18 cellular contexts compared by ENCODE assay signal in genomic region chr5:153629496-153629895, GRCh38.
DNase-seq lines count a peak whose midpoint lies in the region; ATAC-seq and TF ChIP-seq lines count a peak whose summit lies in the region.
"Had no signal": no experiment of that assay in that cellular context is flagged by ENCODE, and none has a peak within 500 bp of the region (broad histone marks: within the 10 kb centered on the region; RNA-seq: fewer than 3 reads in every experiment).

No MANE protein-coding gene starts in this region.

- CTCF ChIA-PET in WTC11 (lab: Charles Lee): interaction anchor here (0.9 to 1.0 kb wide), 2 partner anchors 132 to 335 kb away, joined by 3 read pairs; no protein-coding TSS in a partner anchor

- DNase-seq in LHCN-M2 (ENCODE audit: low read depth) (peak; percentile 49), WTC11 (ENCODE audit: low spot score) (no peak), fibroblast of mammary gland (ENCODE audit: low read depth) (peak; percentile 16), smooth muscle cell (lab: John Stamatoyannopoulos, UW; ENCODE audit: unreplicated experiment) (no peak), HuH-7 (ENCODE audit: low spot score) (no peak), NCI-H345 treated with DMSO at 0.1 percent for 48 hours (lab: John Stamatoyannopoulos, UW; ENCODE audit: unreplicated experiment) (no peak)
- DNase-seq: activated CD4-positive, alpha-beta memory T cell treated with anti-CD3 and anti-CD28 coated beads for 36 hours; activated naive CD4-positive, alpha-beta T cell treated with anti-CD3 and anti-CD28 coated beads for 36 hours; CD8-positive, alpha-beta T cell; Kasumi-1; NCI-H1105 treated with DMSO at 0.1 percent for 48 hours; NCI-H526 treated with DMSO at 0.1 percent for 48 hours; SIG-M5; T-helper 2 cell had no signal

- TF ChIP-seq CTCF in WTC11 (IDR thresholded peaks at IDR 0.05): no peak
- no peak for TF ChIP-seq CTCF in fibroblast of mammary gland (conservative IDR thresholded peaks at IDR 0.05; ENCODE audit: control insufficient read depth, insufficient read depth, low read depth, low read length)
- no peak for TF ChIP-seq CTCF in smooth muscle cell (IDR thresholded peaks at IDR 0.05; ENCODE audit: borderline replicate concordance, insufficient read depth, poor library complexity, severe bottlenecking)

- H3K4me3 Mint-ChIP-seq in WTC11: no peak overlapping the region
- H3K4me3 Mint-ChIP-seq: activated CD4-positive, alpha-beta memory T cell treated with anti-CD3 and anti-CD28 coated beads for 36 hours; activated naive CD4-positive, alpha-beta T cell treated with anti-CD3 and anti-CD28 coated beads for 36 hours; CD8-positive, alpha-beta T cell; HFFc6 had no signal

- no peaks in the 10 kb centered on the region for H3K27me3 Mint-ChIP-seq in WTC11 (ENCODE audit: low read depth)
- H3K27me3 Mint-ChIP-seq: activated CD4-positive, alpha-beta memory T cell treated with anti-CD3 and anti-CD28 coated beads for 36 hours had no signal

- H3K4me1 ChIP-seq in smooth muscle cell (ENCODE audit: low read depth): peaks cover 9% of the 10 kb centered on the region
- H3K4me1 ChIP-seq: colonic mucosa had no signal

- H3K9me3 Mint-ChIP-seq in WTC11: no peaks in the 10 kb centered on the region
- H3K9me3 Mint-ChIP-seq: activated CD4-positive, alpha-beta memory T cell treated with anti-CD3 and anti-CD28 coated beads for 36 hours; activated naive CD4-positive, alpha-beta T cell treated with anti-CD3 and anti-CD28 coated beads for 36 hours; CD8-positive, alpha-beta T cell; HFFc6 had no signal

- no peaks in the 10 kb centered on the region for H3K79me2 ChIP-seq in smooth muscle cell (ENCODE audit: low read depth)

- H3K27ac ChIP-seq in smooth muscle cell (ENCODE audit: low read depth): peak overlapping the region; percentile 9
- H3K27ac ChIP-seq: colonic mucosa had no signal

- H3K27me3 ChIP-seq in smooth muscle cell (ENCODE audit: low read depth): no peaks in the 10 kb centered on the region
- H3K27me3 ChIP-seq: colonic mucosa had no signal

- peaks cover 6% of the 10 kb centered on the region for H3F3A ChIP-seq in smooth muscle cell (ENCODE audit: low read depth)

- H3K36me3 Mint-ChIP-seq in WTC11: no peaks in the 10 kb centered on the region
- H3K36me3 Mint-ChIP-seq: activated CD4-positive, alpha-beta memory T cell treated with anti-CD3 and anti-CD28 coated beads for 36 hours; CD8-positive, alpha-beta T cell had no signal

- no peaks in the 10 kb centered on the region for H3K9me3 ChIP-seq in smooth muscle cell (replicated peaks; ENCODE audit: low read depth)
- H3K9me3 ChIP-seq: colonic mucosa had no signal

- H3K27ac Mint-ChIP-seq in WTC11: no peak overlapping the region
- H3K27ac Mint-ChIP-seq: activated CD4-positive, alpha-beta memory T cell treated with anti-CD3 and anti-CD28 coated beads for 36 hours; activated naive CD4-positive, alpha-beta T cell treated with anti-CD3 and anti-CD28 coated beads for 36 hours; CD8-positive, alpha-beta T cell; HFFc6 had no signal

- ATAC-seq in WTC11: peak; percentile 6
- ATAC-seq in HG02870 (IDR thresholded peaks at IDR 0.05; ENCODE audit: unreplicated experiment): no peak
- ATAC-seq: CD8-positive, alpha-beta T cell had no signal

- no peak overlapping the region for H3K9ac ChIP-seq in smooth muscle cell (ENCODE audit: low read depth)

- H4K20me1 ChIP-seq in smooth muscle cell (ENCODE audit: low read depth): no peaks in the 10 kb centered on the region

- H3K4me2 ChIP-seq in smooth muscle cell: no peak overlapping the region

- peaks cover 27% of the 10 kb centered on the region for H3K4me1 Mint-ChIP-seq in WTC11

- H2AFZ ChIP-seq in smooth muscle cell (ENCODE audit: low read depth): no peak overlapping the region

- WGBS in smooth muscle cell (ENCODE audit: low lambda C conversion rate): 85% methylated on average over 4 of the region's 4 CpGs

- POLR2A ChIA-PET in WTC11 (lab: Charles Lee): no interaction called here

- H3K4me3 ChIP-seq in fibroblast of mammary gland (ENCODE audit: control insufficient read depth, low read depth, low read length): no peak overlapping the region
- H3K4me3 ChIP-seq in smooth muscle cell: no peak overlapping the region
- H3K4me3 ChIP-seq: colonic mucosa had no signal

- H3K36me3 ChIP-seq in smooth muscle cell (ENCODE audit: low read depth): no peaks in the 10 kb centered on the region
- H3K36me3 ChIP-seq: colonic mucosa, WERI-Rb-1 had no signal

TF ChIP-seq in WTC11, 78 proteins besides CTCF, POLR2A, EP300 and RAD21:
- no peak for TF ChIP-seq KAT7 (CRISPR knock-in tag; IDR thresholded peaks at IDR 0.05; ENCODE audit: borderline replicate concordance)
- no peak for TF ChIP-seq JAZF1 (CRISPR knock-in tag; IDR thresholded peaks at IDR 0.05)
TF ChIP-seq in WTC11: peak in this region for 0.

Comparison
In these comparisons a context has a peak if more than half of its experiments do, and no peak if none do; other contexts are left out.
1. DNase-seq: peak in LHCN-M2 (single experiment) and fibroblast of mammary gland (single experiment); none in WTC11 (single experiment), smooth muscle cell (single experiment), HuH-7 (single experiment) and NCI-H345 treated with DMSO at 0.1 percent for 48 hours (single experiment).